ENCODE assay signal across 8 cellular contexts in genomic region chrX:41180194-41180902, GRCh38.
DNase-seq lines count a peak whose midpoint lies in the region; ATAC-seq, FAIRE-seq and TF ChIP-seq lines count a peak whose summit lies in the region.

No MANE protein-coding gene starts in this region.

- H3K27ac ChIP-seq in neutrophil (no peak overlapping the region), upper lobe of right lung (no peak overlapping the region)

- TF ChIP-seq CTCF in AG09319 (IDR thresholded peaks at IDR 0.05; ENCODE audit: low read depth, low read length), result peak; percentile 86
- peak; percentile 51 for TF ChIP-seq CTCF in neutrophil (IDR thresholded peaks at IDR 0.05)
- peak; percentile 62 for TF ChIP-seq CTCF in upper lobe of right lung (IDR thresholded peaks at IDR 0.05)

- peak; percentile 92 for FAIRE-seq in GM18507 (lab: Jason Lieb, UNC)

- ATAC-seq in HG03095 (IDR thresholded peaks at IDR 0.05; ENCODE audit: unreplicated experiment) (peak; percentile 53), esophagus mucosa (peak; percentile 47), upper lobe of right lung (peak; percentile 78)

- H3K4me1 ChIP-seq in neutrophil (ENCODE audit: control insufficient read depth in 1 of 2, insufficient read depth in 1 of 2, low read depth in 1 of 2, low read length in 1 of 2) (peaks cover 4 to 6% of the 10 kb centered on the region in 2 experiments), upper lobe of right lung (peaks cover 4% of the 10 kb centered on the region)

- H3K9me3 ChIP-seq in neutrophil (no peaks in the 10 kb centered on the region), upper lobe of right lung (no peaks in the 10 kb centered on the region)

- H3K4me3 ChIP-seq in neutrophil (ENCODE audit: low read depth in 1 of 2, low read length in 1 of 2), result no peak overlapping the region
- no peak overlapping the region for H3K4me3 ChIP-seq in upper lobe of right lung

- DNase-seq in AG09319 (ENCODE audit: extremely low read depth, low read depth), result peak; percentile 34
- no peak for DNase-seq in GM18507 (ENCODE audit: extremely low spot score, insufficient read length, low read depth)
- peak; percentile 19 for DNase-seq in NCI-H748 treated with DMSO at 0.1 percent for 48 hours (lab: John Stamatoyannopoulos, UW)
- peak; percentile 51 for DNase-seq in activated CD8-positive, alpha-beta memory T cell treated with anti-CD3 and anti-CD28 coated beads, Interleukin-2, amount 50 U/mL, for 4 hours
- no peak for DNase-seq in upper lobe of right lung

- no peaks in the 10 kb centered on the region for H3K27me3 ChIP-seq in neutrophil
- no peaks in the 10 kb centered on the region for H3K27me3 ChIP-seq in upper lobe of right lung

- intact Hi-C loops in upper lobe of right lung (cut with DNase I), result no loop called here

- H3K36me3 ChIP-seq in neutrophil, result peaks cover 10% of the 10 kb centered on the region
- peaks cover 9% of the 10 kb centered on the region for H3K36me3 ChIP-seq in upper lobe of right lung

Comparison
In these comparisons a context has a peak if more than half of its experiments do, and no peak if none do; other contexts are left out.
1. DNase-seq: peak in AG09319 (single experiment), NCI-H748 treated with DMSO at 0.1 percent for 48 hours (single experiment) and activated CD8-positive, alpha-beta memory T cell treated with anti-CD3 and anti-CD28 coated beads, Interleukin-2, amount 50 U/mL, for 4 hours (single experiment); none in GM18507 (single experiment) and upper lobe of right lung (single experiment).
2. Peak in every context shown above with its lines, with median percentiles within 50 percentile points of each other: CTCF ChIP-seq and ATAC-seq.